8 cellular contexts compared by ENCODE assay signal in genomic region chr4:1160351-1160750, GRCh38. TPM values are rescaled to one million over a fixed set of nuclear protein-coding genes. Genes with fewer than 3 reads are reported as not detected.
"Had no signal": no experiment of that assay in that cellular context is flagged by ENCODE, and none has a peak within 500 bp of the region (broad histone marks: within the 10 kb centered on the region; RNA-seq: fewer than 3 reads in every experiment).

No MANE protein-coding gene starts in this region.

- FAIRE-seq: HepG2, K562 had no signal

- H3K27ac ChIP-seq: HL-60 had no signal

- H3K4me3 ChIP-seq: K562 had no signal

- DNase-seq: IMR-90, KBM-7, KG1 had no signal

RNA-seq across cellular contexts. Expression of gene SPON2, which starts 12.0 kb away (rescaled TPM):
- total RNA-seq: HT1080 had no signal

RNA-seq across cellular contexts. Expression of gene RNF212, which starts 47.0 kb away (rescaled TPM):
- total RNA-seq: HepG2, HT-29, HT1080, K562 had no signal
- polyA plus RNA-seq: HepG2 had no signal
